ENCODE assay signal across 24 cellular contexts in the genomic region with DNA sequence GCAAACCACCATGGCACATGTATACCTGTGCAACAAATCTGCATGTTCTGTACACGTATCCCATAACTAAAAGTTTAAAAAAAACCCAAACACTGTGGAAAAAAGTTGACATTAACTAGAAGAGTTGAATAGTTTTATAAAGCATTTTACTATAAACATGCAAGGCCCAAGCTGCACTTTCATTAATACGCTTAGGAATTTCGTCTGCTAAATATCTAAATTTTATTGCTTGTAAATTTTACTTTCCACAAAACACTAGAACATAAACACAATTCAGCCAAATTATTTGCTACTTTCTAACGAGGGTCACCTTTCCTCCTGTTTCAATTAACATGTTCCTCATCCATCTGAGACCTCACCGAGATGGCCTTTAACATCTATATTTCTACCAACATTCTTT.
"Had no signal": no experiment of that assay in that cellular context is flagged by ENCODE, and none has a peak within 500 bp of the region (broad histone marks: within the 10 kb centered on the region; RNA-seq: fewer than 3 reads in every experiment).

No MANE protein-coding gene starts in this region.

- H3K36me3 ChIP-seq: stomach, suprapubic skin, thoracic aorta, thyroid gland, tibial artery, tibial nerve, transverse colon, upper lobe of left lung, upper lobe of right lung, uterus, vagina had no signal

- H3K4me3 ChIP-seq: stomach, suprapubic skin, testis, thoracic aorta, thyroid gland, tibial artery, tibial nerve, transverse colon, upper lobe of left lung, upper lobe of right lung, uterus, vagina had no signal

- H3K9me3 ChIP-seq: testis, thyroid gland, transverse colon, upper lobe of right lung, uterus, vagina had no signal

- DNase-seq: stimulated activated CD4-positive, alpha-beta T cell treated with anti-CD3 and anti-CD28 coated beads, Interleukin-2, amount 100 ng/mL, for 48 hours; stimulated activated CD4-positive, alpha-beta T cell treated with anti-CD3 and anti-CD28 coated beads, Interleukin-4, amount 100 ng/mL, for 1 hour; stimulated activated CD4-positive, alpha-beta T cell treated with anti-CD3 and anti-CD28 coated beads, Interleukin-4, amount 100 ng/mL, for 24 hours; stimulated activated CD4-positive, alpha-beta T cell treated with anti-CD3 and anti-CD28 coated beads, Interleukin-4, amount 100 ng/mL, for 4 hours; stimulated activated CD8-positive, alpha-beta memory T cell treated with anti-CD3 and anti-CD28 coated beads, Interleukin-4, amount 100 ng/mL, for 48 hours; stimulated activated naive B cell treated with anti-CD40 and anti-IgM and Interleukin-4, amounts not matched to agents 10 μg/mL and 1 μg/mL and 100 μg/mL, for 72 hours; stimulated activated naive CD4-positive, alpha-beta T cell; stimulated activated naive CD4-positive, alpha-beta T cell treated with Interleukin-2 at 50 U/mL for 16 hours; stimulated activated naive CD8-positive, alpha-beta T cell treated with anti-CD3 and anti-CD28 coated beads, Interleukin-15, amount 100 ng/mL, for 72 hours; stimulated activated naive CD8-positive, alpha-beta T cell treated with anti-CD3 and anti-CD28 coated beads, Interleukin-15, Interleukin-2, amounts not matched to agents 100 U/mL and 50 U/mL, for 24 hours; stomach; substantia nigra; testis; thyroid gland; tibial artery; transverse colon; trophoblast cell; upper lobe of left lung; upper lobe of right lung; uterus had no signal

- H3K4me1 ChIP-seq: stomach, suprapubic skin, testis, tibial artery, tibial nerve, transverse colon, upper lobe of left lung, upper lobe of right lung, uterus, vagina had no signal

- H3K27me3 ChIP-seq: stomach, suprapubic skin, testis, thyroid gland, tibial artery, tibial nerve, transverse colon, upper lobe of left lung, upper lobe of right lung, uterus, vagina had no signal

- H3K27ac ChIP-seq: stomach, suprapubic skin, testis, thoracic aorta, thyroid gland, tibial artery, tibial nerve, transverse colon, upper lobe of left lung, upper lobe of right lung, uterus, vagina had no signal
